ENCODE assay signal across 11 cellular contexts in the genomic region with DNA sequence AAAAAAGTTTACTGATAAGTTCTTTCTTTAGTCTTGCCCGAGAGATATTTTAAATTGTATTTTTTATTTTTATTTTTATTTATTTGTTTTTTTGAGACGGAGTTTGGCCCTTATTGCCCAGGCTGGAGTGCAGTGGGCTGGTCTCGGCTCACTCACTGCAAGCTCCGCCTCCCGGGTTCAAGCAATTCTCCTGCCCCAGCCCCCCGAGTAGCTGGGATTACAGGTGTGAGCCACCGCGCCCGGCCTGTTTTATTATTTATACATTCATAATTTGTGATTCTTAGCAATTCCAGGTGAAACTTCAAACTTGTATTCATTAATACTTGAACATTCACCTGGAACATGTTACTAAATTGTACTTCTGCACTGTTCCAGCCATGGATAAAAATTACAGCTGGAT. TPM values are rescaled to one million over a fixed set of nuclear protein-coding genes. Genes with fewer than 3 reads are reported as not detected.
DNase-seq lines count a peak whose midpoint lies in the region; ATAC-seq and TF ChIP-seq lines count a peak whose summit lies in the region.
"Had no signal": no experiment of that assay in that cellular context is flagged by ENCODE, and none has a peak within 500 bp of the region (broad histone marks: within the 10 kb centered on the region; RNA-seq: fewer than 3 reads in every experiment).

No MANE protein-coding gene starts in this region.

- peaks cover 72% of the 10 kb centered on the region for H3K79me2 ChIP-seq in smooth muscle cell (ENCODE audit: low read depth)

- H3K9ac ChIP-seq in smooth muscle cell (ENCODE audit: low read depth) = no peak overlapping the region

- peak overlapping the region; percentile 97 for H3K4me2 ChIP-seq in smooth muscle cell

- TF ChIP-seq CTCF in Peyer's patch (IDR thresholded peaks at IDR 0.05) (no peak), esophagus muscularis mucosa (IDR thresholded peaks at IDR 0.05) (no peak), smooth muscle cell (IDR thresholded peaks at IDR 0.05; ENCODE audit: borderline replicate concordance, insufficient read depth, poor library complexity, severe bottlenecking) (no peak), ovary (IDR thresholded peaks at IDR 0.05) (no peak)

- H3K4me1 ChIP-seq in Peyer's patch = peaks cover 5 to 33% (median 17%) of the 10 kb centered on the region in 4 donors
- peaks cover 46 to 75% (median 66%) of the 10 kb centered on the region in 4 donors for H3K4me1 ChIP-seq in esophagus muscularis mucosa
- H3K4me1 ChIP-seq in smooth muscle cell (ENCODE audit: low read depth) = peaks cover 23% of the 10 kb centered on the region
- peaks cover 8% of the 10 kb centered on the region for H3K4me1 ChIP-seq in ovary (ENCODE audit: insufficient read depth)

- TF ChIP-seq POLR2A in Peyer's patch (IDR thresholded peaks at IDR 0.05) = no peak
- no peak for TF ChIP-seq POLR2A in esophagus muscularis mucosa (IDR thresholded peaks at IDR 0.05; ENCODE audit: low read depth)
- no peak for TF ChIP-seq POLR2A in erythroblast (IDR thresholded peaks at IDR 0.05; ENCODE audit: low read length)
- TF ChIP-seq POLR2A in ovary (IDR thresholded peaks at IDR 0.05) = no peak

- peaks cover 6% of the 10 kb centered on the region for H3F3A ChIP-seq in smooth muscle cell (ENCODE audit: low read depth)

- CTCF ChIA-PET in activated CD4-positive, alpha-beta T cell treated with anti-CD3 and anti-CD28 coated beads for 36 hours (lab: Charles Lee) = interaction anchor here (0.6 to 1.6 kb wide), 8 partner anchors 10 to 574 kb away, joined by 3 to 5 read pairs (median 4); no protein-coding TSS in a partner anchor

- H3K4me1 Mint-ChIP-seq in activated CD4-positive, alpha-beta T cell treated with anti-CD3 and anti-CD28 coated beads for 36 hours = peaks cover 50% of the 10 kb centered on the region

- peak overlapping the region; percentile 99 for H3K27ac Mint-ChIP-seq in activated CD4-positive, alpha-beta T cell treated with anti-CD3 and anti-CD28 coated beads for 36 hours

- no peaks in the 10 kb centered on the region for H3K9me3 Mint-ChIP-seq in activated CD4-positive, alpha-beta T cell treated with anti-CD3 and anti-CD28 coated beads for 36 hours (ENCODE audit: low read depth)

- peaks cover 31% of the 10 kb centered on the region for H3K36me3 Mint-ChIP-seq in activated CD4-positive, alpha-beta T cell treated with anti-CD3 and anti-CD28 coated beads for 36 hours (ENCODE audit: low read depth)

- H3K36me3 ChIP-seq in Peyer's patch = no peaks in the 10 kb centered on the region
- no peaks in the 10 kb centered on the region for H3K36me3 ChIP-seq in esophagus muscularis mucosa
- H3K36me3 ChIP-seq in smooth muscle cell (ENCODE audit: low read depth) = no peaks in the 10 kb centered on the region
- no peaks in the 10 kb centered on the region for H3K36me3 ChIP-seq in ovary

- WGBS in esophagus muscularis mucosa = 85% methylated on average over 9 of the region's 9 CpGs
- WGBS in smooth muscle cell (ENCODE audit: low lambda C conversion rate) = 94% methylated on average over 9 of the region's 9 CpGs
- 86 to 91% (median 89%) methylated on average over 9 of the region's 9 CpGs for WGBS in ovary, 3 donors

- POLR2A ChIA-PET in activated CD4-positive, alpha-beta T cell treated with anti-CD3 and anti-CD28 coated beads for 36 hours (lab: Charles Lee) = interaction anchor here (0.6 to 1.7 kb wide), 2 partner anchors 19 to 179 kb away, joined by 3 to 5 read pairs; partner anchors contain the start of gene CCNYL1

- no peak overlapping the region for H2AFZ ChIP-seq in smooth muscle cell (ENCODE audit: low read depth)

- H3K9me3 ChIP-seq in Peyer's patch (no peaks in the 10 kb centered on the region), esophagus muscularis mucosa (no peaks in the 10 kb centered on the region), smooth muscle cell (replicated peaks; ENCODE audit: low read depth) (no peaks in the 10 kb centered on the region), ovary (no peaks in the 10 kb centered on the region)

- no peaks in the 10 kb centered on the region for H3K27me3 Mint-ChIP-seq in activated CD4-positive, alpha-beta T cell treated with anti-CD3 and anti-CD28 coated beads for 36 hours

- peak overlapping the region; percentile 98 for H3K4me3 Mint-ChIP-seq in activated CD4-positive, alpha-beta T cell treated with anti-CD3 and anti-CD28 coated beads for 36 hours

- intact Hi-C loops in activated CD4-positive, alpha-beta T cell treated with anti-CD3 and anti-CD28 coated beads for 36 hours (cut with DNase I, micrococcal nuclease) = loop anchor here (5.0 to 10.0 kb wide), 2 partner anchors 492 to 1445 kb away; partner anchors contain the start of genes INO80D (in 1 of the 2) and PLEKHM3 (in 1 of the 2)
- intact Hi-C loops in esophagus muscularis mucosa (cut with DNase I) = no loop called here
- intact Hi-C loops in ovary (cut with DNase I) = loop anchor here in 2 of 4 donors (10.0 kb wide), 1 partner anchor 92 kb away; the partner anchor contains the start of gene METTL21A (in 2 of the 2)

- peak overlapping the region in 2 of 4 donors; percentile 90 to 97 for H3K27ac ChIP-seq in Peyer's patch
- peak overlapping the region; percentile 86 to 93 (median 92) for H3K27ac ChIP-seq in esophagus muscularis mucosa (replicated peaks in 1 of 4)
- H3K27ac ChIP-seq in smooth muscle cell (ENCODE audit: low read depth) = peak overlapping the region; percentile 7
- H3K27ac ChIP-seq in ovary = no peak overlapping the region

- peaks cover 71% of the 10 kb centered on the region for H4K20me1 ChIP-seq in smooth muscle cell (ENCODE audit: low read depth)

- H3K27me3 ChIP-seq in Peyer's patch (no peaks in the 10 kb centered on the region), esophagus muscularis mucosa (no peaks in the 10 kb centered on the region), smooth muscle cell (ENCODE audit: low read depth) (no peaks in the 10 kb centered on the region), ovary (no peaks in the 10 kb centered on the region)
- H3K27me3 ChIP-seq: dorsolateral prefrontal cortex had no signal

- TF ChIP-seq EP300 in esophagus muscularis mucosa (IDR thresholded peaks at IDR 0.05) = no peak
- no peak for TF ChIP-seq EP300 in ovary (IDR thresholded peaks at IDR 0.05)

- H3K4me3 ChIP-seq in Peyer's patch (peak overlapping the region in 2 of 4 donors; percentile 60 to 68), esophagus muscularis mucosa (no peak overlapping the region), smooth muscle cell (no peak overlapping the region), ovary (no peak overlapping the region)

- no peak for DNase-seq in activated CD4-positive, alpha-beta T cell treated with anti-CD3 and anti-CD28 coated beads for 36 hours
- no peak for DNase-seq in activated CD4-positive, alpha-beta T cell treated with anti-CD3 and anti-CD28 coated beads for 48 hours
- peak in 2 of 3 donors; percentile 42 to 52 for DNase-seq in Peyer's patch
- no peak for DNase-seq in esophagus muscularis mucosa (ENCODE audit: extremely low spot score)
- DNase-seq in smooth muscle cell (lab: John Stamatoyannopoulos, UW; ENCODE audit: unreplicated experiment) = no peak
- DNase-seq in AG08395 (ENCODE audit: low spot score) = no peak
- DNase-seq in erythroblast (lab: John Stamatoyannopoulos, UW) = no peak
- DNase-seq in ovary = no peak
- DNase-seq: dorsolateral prefrontal cortex; NCI-H1092 treated with DMSO at 0.1 percent for 48 hours; stimulated activated naive CD4-positive, alpha-beta T cell treated with Interleukin-2 at 50 U/mL for 16 hours had no signal

- no peak for ATAC-seq in activated CD4-positive, alpha-beta T cell treated with anti-CD3 and anti-CD28 coated beads for 36 hours

RNA-seq across cellular contexts. Expression of gene CREB1, which starts 2.9 kb away (rescaled TPM):
- 100 to 1,000 TPM in 1 of 2 experiments, 10 to 100 TPM in 1; 85.4 to 136 TPM for total RNA-seq in activated CD4-positive, alpha-beta T cell treated with anti-CD3 and anti-CD28 coated beads for 36 hours
- total RNA-seq in Peyer's patch = 10 to 100 TPM; 27.9 to 97.4 (median 54.6) TPM
- total RNA-seq in esophagus muscularis mucosa = 10 to 100 TPM; 31.1 to 51.5 (median 43.3) TPM
- 41.1 and 67.6 TPM in 2 replicates for total RNA-seq in smooth muscle cell
- polyA plus RNA-seq in smooth muscle cell = 19.0 and 23.8 TPM in 2 replicates
- total RNA-seq in ovary = 10 to 100 TPM; 21.0 to 79.6 (median 62.1) TPM
- 10 to 100 TPM; 10.8 to 31.8 TPM for polyA plus RNA-seq in ovary

Comparison
In these comparisons a context has a peak if more than half of its experiments do, and no peak if none do; other contexts are left out.
1. DNase-seq: peak in Peyer's patch (2 of 3); none in activated CD4-positive, alpha-beta T cell treated with anti-CD3 and anti-CD28 coated beads for 36 hours (single experiment), activated CD4-positive, alpha-beta T cell treated with anti-CD3 and anti-CD28 coated beads for 48 hours (single experiment), esophagus muscularis mucosa (single experiment), smooth muscle cell (single experiment), AG08395 (single experiment), erythroblast (0 of 2) and ovary (0 of 5).
2. H3K27ac ChIP-seq: peak in esophagus muscularis mucosa (4 of 4) and smooth muscle cell (single experiment); none in ovary (0 of 2).